ENCODE assay signal across 8 cellular contexts in genomic region chr13:49792550-49793324, GRCh38. TPM values are rescaled to one million over a fixed set of nuclear protein-coding genes. Genes with fewer than 3 reads are reported as not detected.
DNase-seq lines count a peak whose midpoint lies in the region; ATAC-seq, FAIRE-seq and TF ChIP-seq lines count a peak whose summit lies in the region.

Gene KPNA3 (minus strand): TSS chr13:49792682. CDS start chr13:49792506, 176 bp downstream.

- POLR2A ChIA-PET in activated CD4-positive, alpha-beta T cell treated with anti-CD3 and anti-CD28 coated beads for 36 hours (lab: Charles Lee), result interaction anchor here (0.7 to 2.2 kb wide), 8 partner anchors 10 to 349 kb away, joined by 3 to 13 read pairs (median 4); partner anchors contain the start of genes CAB39L, EBPL, PHF11 and SETDB2

- H3K4me1 Mint-ChIP-seq in activated CD4-positive, alpha-beta T cell treated with anti-CD3 and anti-CD28 coated beads for 36 hours, result peaks cover 30% of the 10 kb centered on the region

- H3K27ac ChIP-seq in BLaER1, result peak within 1 kb of the TSS; percentile 98

- H3K4me1 ChIP-seq in BLaER1, result peaks cover 25% of the 10 kb centered on the region

- peaks cover 14% of the 10 kb centered on the region for H3K36me3 Mint-ChIP-seq in activated CD4-positive, alpha-beta T cell treated with anti-CD3 and anti-CD28 coated beads for 36 hours (ENCODE audit: low read depth)

- H3K27me3 Mint-ChIP-seq in activated CD4-positive, alpha-beta T cell treated with anti-CD3 and anti-CD28 coated beads for 36 hours, result peaks cover 4% of the 10 kb centered on the region

- no peak for TF ChIP-seq CTCF in choroid plexus epithelial cell (conservative IDR thresholded peaks at IDR 0.05; ENCODE audit: low read depth, low read length)

- H3K4me3 ChIP-seq in BLaER1 (peak within 1 kb of the TSS; percentile 99), choroid plexus epithelial cell (ENCODE audit: low read depth, low read length) (peak within 1 kb of the TSS; percentile 83)

- intact Hi-C loops in activated CD4-positive, alpha-beta T cell treated with anti-CD3 and anti-CD28 coated beads for 36 hours (cut with DNase I, micrococcal nuclease), result loop anchor here (1.0 to 5.0 kb wide), 19 partner anchors 101 to 1792 kb away; partner anchors contain the start of genes CAB39L (in 2 of the 2), EBPL (in 2 of the 2), SETDB2 (in 2 of the 2) and SPRYD7 (in 2 of the 2)

- peak; percentile 79 for ATAC-seq in HG03457 (IDR thresholded peaks at IDR 0.05; ENCODE audit: unreplicated experiment)
- peak; percentile 93 for ATAC-seq in activated CD4-positive, alpha-beta T cell treated with anti-CD3 and anti-CD28 coated beads for 36 hours

- H3K4me3 Mint-ChIP-seq in activated CD4-positive, alpha-beta T cell treated with anti-CD3 and anti-CD28 coated beads for 36 hours, result peak within 1 kb of the TSS; percentile 89

- peak; percentile 99 for FAIRE-seq in GM19239 (lab: Jason Lieb, UNC)

- H3K4me2 ChIP-seq in BLaER1, result peak within 1 kb of the TSS; percentile 94

- H4K20me1 ChIP-seq in BLaER1, result peaks cover 44% of the 10 kb centered on the region

- H3K9me3 Mint-ChIP-seq in activated CD4-positive, alpha-beta T cell treated with anti-CD3 and anti-CD28 coated beads for 36 hours (ENCODE audit: low read depth), result no peaks in the 10 kb centered on the region

- H3K27me3 ChIP-seq in BLaER1, result no peaks in the 10 kb centered on the region

- peak within 1 kb of the TSS; percentile 88 for H3K27ac Mint-ChIP-seq in activated CD4-positive, alpha-beta T cell treated with anti-CD3 and anti-CD28 coated beads for 36 hours

- no peaks in the 10 kb centered on the region for H3K9me3 ChIP-seq in BLaER1

- peak within 1 kb of the TSS; percentile 99 for H3K9ac ChIP-seq in BLaER1

- peaks cover 17% of the 10 kb centered on the region; the same call in 1 of the 2 replicates for H3K36me3 ChIP-seq in BLaER1

- DNase-seq in GM19239 (ENCODE audit: insufficient read length, low spot score) (peak; percentile 85), NCI-H524 (lab: John Stamatoyannopoulos, UW) (peak; percentile 89 to 97), choroid plexus epithelial cell (ENCODE audit: low read depth) (peak; percentile 98), kidney glomerular epithelial cell (lab: John Stamatoyannopoulos, UW) (peak; percentile 96)
- DNase-seq in activated CD4-positive, alpha-beta T cell treated with anti-CD3 and anti-CD28 coated beads for 36 hours, result peak; percentile 98
- DNase-seq in stimulated activated CD4-positive, alpha-beta T cell treated with anti-CD3 and anti-CD28 coated beads, Interleukin-1b, Interleukin-23, amount 100 ng/mL, for 1 hour (ENCODE audit: low read depth in 2 of 2), result peak; percentile 83 to 88

- CTCF ChIA-PET in activated CD4-positive, alpha-beta T cell treated with anti-CD3 and anti-CD28 coated beads for 36 hours (lab: Charles Lee), result interaction anchor here (0.6 to 1.4 kb wide), 9 partner anchors 102 to 319 kb away, joined by 3 to 8 read pairs (median 3); partner anchors contain the start of genes EBPL, RCBTB1 and SPRYD7

RNA-seq across cellular contexts. Expression of gene KPNA3, which starts in this region (rescaled TPM):
- 10 to 100 TPM; 51.7 to 58.0 TPM for total RNA-seq in activated CD4-positive, alpha-beta T cell treated with anti-CD3 and anti-CD28 coated beads for 36 hours

Comparison
In these comparisons a context has a peak if more than half of its experiments do, and no peak if none do; other contexts are left out.
1. Peak in every context shown above with its lines: DNase-seq, ATAC-seq, H3K4me3 ChIP-seq and H3K27ac ChIP-seq.